8 cellular contexts compared by ENCODE assay signal in the genomic region with DNA sequence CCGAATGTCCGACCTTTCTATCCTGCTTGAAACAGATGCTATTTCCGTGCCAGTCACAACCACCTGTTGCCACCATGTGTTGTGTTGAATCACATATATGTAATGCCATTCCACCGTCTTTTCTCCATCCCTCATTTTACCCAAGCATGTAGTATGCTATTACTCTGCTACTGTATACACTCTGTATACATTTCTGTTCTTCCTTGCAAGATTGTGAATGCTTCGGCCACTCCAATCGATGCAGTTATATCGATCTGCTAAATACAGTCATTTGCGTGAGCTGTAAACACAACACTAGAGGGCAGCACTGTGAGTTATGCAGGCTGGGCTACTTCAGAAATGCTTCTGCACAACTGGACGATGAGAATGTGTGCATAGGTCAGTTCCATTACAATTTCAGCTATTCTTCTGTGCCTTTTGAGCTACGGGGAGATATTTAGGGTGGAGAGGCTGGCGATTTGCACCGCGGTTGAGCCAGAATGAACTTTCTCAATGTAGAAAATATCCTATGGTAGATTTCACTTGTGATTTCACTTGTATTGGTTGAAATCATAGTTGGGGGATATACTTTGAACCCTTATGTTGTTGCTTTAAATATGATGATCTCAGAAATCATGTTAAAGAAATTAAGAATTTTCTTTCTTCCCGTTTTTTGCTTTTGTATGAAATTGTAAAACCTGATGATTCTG.
DNase-seq lines count a peak whose midpoint lies in the region; ATAC-seq, FAIRE-seq and TF ChIP-seq lines count a peak whose summit lies in the region.

No MANE protein-coding gene starts in this region.

- no peaks in the 10 kb centered on the region for H3K27me3 ChIP-seq in iPS DF 6.9 (ENCODE audit: control insufficient read depth, insufficient read depth, low read length)

- H3K27ac Mint-ChIP-seq in activated CD8-positive, alpha-beta T cell treated with anti-CD3 and anti-CD28 coated beads, Interleukin-2, amount 10 ng/mL, durations not matched to agents 7 days and 5 days: no peak overlapping the region
- no peak overlapping the region for H3K27ac Mint-ChIP-seq in stimulated activated memory B cell treated with anti-CD40 and anti-IgM and Interleukin-4, amounts not matched to agents 10 μg/mL and 1 μg/mL and 100 μg/mL, for 72 hours

- H3K9me3 ChIP-seq in iPS DF 6.9 (ENCODE audit: control insufficient read depth, insufficient read depth, low read length): no peaks in the 10 kb centered on the region

- no peaks in the 10 kb centered on the region for H3K4me1 Mint-ChIP-seq in activated CD8-positive, alpha-beta T cell treated with anti-CD3 and anti-CD28 coated beads, Interleukin-2, amount 10 ng/mL, durations not matched to agents 7 days and 5 days (ENCODE audit: low read depth)
- H3K4me1 Mint-ChIP-seq in stimulated activated memory B cell treated with anti-CD40 and anti-IgM and Interleukin-4, amounts not matched to agents 10 μg/mL and 1 μg/mL and 100 μg/mL, for 72 hours: peaks cover 17% of the 10 kb centered on the region

- H3K27ac ChIP-seq in iPS DF 6.9 (ENCODE audit: low read length): no peak overlapping the region

- H3K9me3 Mint-ChIP-seq in activated CD8-positive, alpha-beta T cell treated with anti-CD3 and anti-CD28 coated beads, Interleukin-2, amount 10 ng/mL, durations not matched to agents 7 days and 5 days (ENCODE audit: insufficient read depth): no peaks in the 10 kb centered on the region
- H3K9me3 Mint-ChIP-seq in stimulated activated memory B cell treated with anti-CD40 and anti-IgM and Interleukin-4, amounts not matched to agents 10 μg/mL and 1 μg/mL and 100 μg/mL, for 72 hours: no peaks in the 10 kb centered on the region

- POLR2A ChIA-PET in activated CD8-positive, alpha-beta T cell treated with anti-CD3 and anti-CD28 coated beads, Interleukin-2, amount 10 ng/mL, durations not matched to agents 7 days and 5 days (lab: Charles Lee): no interaction called here

- H3K4me3 ChIP-seq in iPS DF 6.9 (ENCODE audit: low read length): no peak overlapping the region

- no CpG with 5 or more reads among the region's 14 CpGs for WGBS in iPS DF 6.9 (ENCODE audit: insufficient coverage, insufficient read length)

- H3K4me1 ChIP-seq in iPS DF 6.9 (ENCODE audit: control insufficient read depth, insufficient read depth, low read length): no peaks in the 10 kb centered on the region

- FAIRE-seq in GM12892 (lab: Jason Lieb, UNC): peak; percentile 96

- peaks cover 17% of the 10 kb centered on the region for H3K27me3 Mint-ChIP-seq in activated CD8-positive, alpha-beta T cell treated with anti-CD3 and anti-CD28 coated beads, Interleukin-2, amount 10 ng/mL, durations not matched to agents 7 days and 5 days (ENCODE audit: low read depth)
- H3K27me3 Mint-ChIP-seq in stimulated activated memory B cell treated with anti-CD40 and anti-IgM and Interleukin-4, amounts not matched to agents 10 μg/mL and 1 μg/mL and 100 μg/mL, for 72 hours: no peaks in the 10 kb centered on the region

- DNase-seq in CD1c-positive myeloid dendritic cell (ENCODE audit: extremely low spot score) (peak; percentile 43), GM12892 (ENCODE audit: insufficient read length) (no peak), NAMALWA (ENCODE audit: low spot score) (peak; percentile 68), iPS DF 6.9 (ENCODE audit: low read depth, low spot score) (peak; percentile 31), mesenteric fat pad (ENCODE audit: low spot score) (no peak)
- peak; percentile 54 for DNase-seq in activated CD8-positive, alpha-beta T cell treated with anti-CD3 and anti-CD28 coated beads, Interleukin-2, amount 10 ng/mL, durations not matched to agents 7 days and 5 days

- no peak overlapping the region for H3K4me3 Mint-ChIP-seq in activated CD8-positive, alpha-beta T cell treated with anti-CD3 and anti-CD28 coated beads, Interleukin-2, amount 10 ng/mL, durations not matched to agents 7 days and 5 days
- peak overlapping the region; percentile 60 for H3K4me3 Mint-ChIP-seq in stimulated activated memory B cell treated with anti-CD40 and anti-IgM and Interleukin-4, amounts not matched to agents 10 μg/mL and 1 μg/mL and 100 μg/mL, for 72 hours

- TF ChIP-seq POLR2A in GM12892 (IDR thresholded peaks at IDR 0.05; ENCODE audit: low read depth, low read length): no peak

- no peaks in the 10 kb centered on the region for H3K36me3 ChIP-seq in iPS DF 6.9 (ENCODE audit: control insufficient read depth, insufficient read depth, low read length)

- no peaks in the 10 kb centered on the region for H3K36me3 Mint-ChIP-seq in activated CD8-positive, alpha-beta T cell treated with anti-CD3 and anti-CD28 coated beads, Interleukin-2, amount 10 ng/mL, durations not matched to agents 7 days and 5 days (ENCODE audit: low read depth)
- no peaks in the 10 kb centered on the region for H3K36me3 Mint-ChIP-seq in stimulated activated memory B cell treated with anti-CD40 and anti-IgM and Interleukin-4, amounts not matched to agents 10 μg/mL and 1 μg/mL and 100 μg/mL, for 72 hours

- ATAC-seq in HG02623 (IDR thresholded peaks at IDR 0.05; ENCODE audit: unreplicated experiment): peak; percentile 58
- ATAC-seq in activated CD8-positive, alpha-beta T cell treated with anti-CD3 and anti-CD28 coated beads, Interleukin-2, amount 10 ng/mL, durations not matched to agents 7 days and 5 days: peak; percentile 55
- ATAC-seq in stimulated activated memory B cell treated with anti-CD40 and anti-IgM and Interleukin-4, amounts not matched to agents 10 μg/mL and 1 μg/mL and 100 μg/mL, for 72 hours: peak; percentile 56

- CTCF ChIA-PET in activated CD8-positive, alpha-beta T cell treated with anti-CD3 and anti-CD28 coated beads, Interleukin-2, amount 10 ng/mL, durations not matched to agents 7 days and 5 days (lab: Charles Lee): interaction anchor here (1.1 to 4.5 kb wide), 5 partner anchors 10 to 318 kb away, joined by 3 to 20 read pairs (median 4); no protein-coding TSS in a partner anchor

Comparison
In these comparisons a context has a peak if more than half of its experiments do, and no peak if none do; other contexts are left out.
1. DNase-seq: peak in CD1c-positive myeloid dendritic cell (single experiment), NAMALWA (single experiment), activated CD8-positive, alpha-beta T cell treated with anti-CD3 and anti-CD28 coated beads, Interleukin-2, amount 10 ng/mL, durations not matched to agents 7 days and 5 days (single experiment) and iPS DF 6.9 (single experiment); none in GM12892 (single experiment) and mesenteric fat pad (single experiment).
2. Peak in every context shown above with its lines, with median percentiles within 50 percentile points of each other: ATAC-seq.